23 cellular contexts compared by ENCODE assay signal in genomic region chr10:95281206-95281605, GRCh38. TPM values are rescaled to one million over a fixed set of nuclear protein-coding genes. Genes with fewer than 3 reads are reported as not detected.
A peak's percentile ranks its signal among the peaks of the same experiment; 100 is the strongest.
DNase-seq lines count a peak whose midpoint lies in the region; ATAC-seq, FAIRE-seq and TF ChIP-seq lines count a peak whose summit lies in the region.
"Had no signal": no experiment of that assay in that cellular context is flagged by ENCODE, and none has a peak within 500 bp of the region (broad histone marks: within the 10 kb centered on the region; RNA-seq: fewer than 3 reads in every experiment).

No MANE protein-coding gene starts in this region.

- FAIRE-seq in A549 (lab: Jason Lieb, UNC): no peak
- FAIRE-seq: A204.1 had no signal

- POLR2A ChIA-PET in A549 (lab: Yijun Ruan, JAX): no interaction called here
- POLR2A ChIA-PET in RWPE1 (lab: Yijun Ruan, JAX; ENCODE audit: low non-redundant PET): interaction anchor here (0.6 kb wide), 1 partner anchor 1481 kb away, joined by 3 read pairs; no protein-coding TSS in a partner anchor

- H3K9me2 ChIP-seq in hepatocyte (replicated peaks; ENCODE audit: insufficient read depth): no peaks in the 10 kb centered on the region

- H2AFZ ChIP-seq in hepatocyte (no peak overlapping the region), osteoblast (ENCODE audit: low read length) (no peak overlapping the region)
- H2AFZ ChIP-seq: GM23248 had no signal

- H3K4me3 Mint-ChIP-seq in activated naive CD8-positive, alpha-beta T cell treated with anti-CD3 and anti-CD28 coated beads for 36 hours: no peak overlapping the region

- H3K36me3 ChIP-seq in hepatocyte (replicated peaks; ENCODE audit: insufficient read depth, low read depth): no peaks in the 10 kb centered on the region
- H3K36me3 ChIP-seq in osteoblast (ENCODE audit: insufficient read depth, low read length): no peaks in the 10 kb centered on the region
- H3K36me3 ChIP-seq: BE2C, brain microvascular endothelial cell had no signal

- peaks cover 94% of the 10 kb centered on the region for H3K79me2 ChIP-seq in hepatocyte
- peaks cover 43% of the 10 kb centered on the region for H3K79me2 ChIP-seq in osteoblast (ENCODE audit: insufficient read depth, low read length)

- H3K4me2 ChIP-seq in A549 (peak overlapping the region; percentile 74), hepatocyte (peak overlapping the region; percentile 31), osteoblast (ENCODE audit: insufficient read depth, low read length) (no peak overlapping the region)

- 87% methylated on average over 2 of the region's 2 CpGs for WGBS in A549 (ENCODE audit: missing lambda C conversion rate)
- 87% methylated on average over 2 of the region's 2 CpGs for WGBS in hepatocyte (ENCODE audit: low lambda C conversion rate, missing lambda C conversion rate)

- H3K9me3 ChIP-seq in A549: no peaks in the 10 kb centered on the region
- H3K9me3 ChIP-seq in hepatocyte (ENCODE audit: low read depth): no peaks in the 10 kb centered on the region
- no peaks in the 10 kb centered on the region for H3K9me3 ChIP-seq in osteoblast (ENCODE audit: low read depth, low read length)
- H3K9me3 ChIP-seq: BE2C, upper lobe of left lung had no signal

- no peaks in the 10 kb centered on the region for H3K27me3 ChIP-seq in hepatocyte
- no peaks in the 10 kb centered on the region for H3K27me3 ChIP-seq in osteoblast (ENCODE audit: insufficient read depth, low read length)
- H3K27me3 ChIP-seq: BE2C, brain microvascular endothelial cell, upper lobe of left lung had no signal

- DNase-seq in A549 (ENCODE audit: low read depth in 1 of 2, low spot score in 1 of 2): no peak
- DNase-seq in RWPE1 (ENCODE audit: low spot score): no peak
- no peak for DNase-seq in hepatocyte (ENCODE audit: low spot score)
- no peak for DNase-seq in osteoblast (ENCODE audit: insufficient read length, low spot score, missing footprints)
- DNase-seq in G401 (ENCODE audit: low spot score): no peak
- no peak for DNase-seq in HT-29 (ENCODE audit: low spot score)
- DNase-seq in DMS79 (lab: John Stamatoyannopoulos, UW): no peak
- DNase-seq in activated naive CD8-positive, alpha-beta T cell treated with anti-CD3 and anti-CD28 coated beads for 36 hours: no peak
- DNase-seq: activated CD4-positive, alpha-beta T cell treated with anti-CD3 and anti-CD28 coated beads, Interleukin-2, amount 50 U/mL, for 48 hours; activated effector memory CD4-positive, alpha-beta T cell treated with Interleukin-2 at 50 U/mL for 16 hours; BE2C; brain microvascular endothelial cell; GM23248; KG1; MV-4-11; NCI-H1694 treated with DMSO at 0.1 percent for 48 hours; NCI-H526 treated with DMSO at 0.1 percent for 48 hours; RPMI8226; stimulated activated CD4-positive, alpha-beta T cell treated with anti-CD3 and anti-CD28 coated beads, Interleukin-2, amount 100 ng/mL, for 48 hours; stimulated activated naive CD4-positive, alpha-beta T cell; upper lobe of left lung had no signal

- in situ Hi-C loops in G401 (cut with HindIII; ENCODE audit: low sequenced_read_pairs): no loop called here

- TF ChIP-seq RAD21 in A549 (conservative IDR thresholded peaks at IDR 0.05 in 1 of 2, IDR thresholded peaks at IDR 0.05 in 1 of 2): no peak

- TF ChIP-seq POLR2A in A549 (IDR thresholded peaks at IDR 0.05; ENCODE audit: low read length): no peak

- H3K27ac Mint-ChIP-seq in activated naive CD8-positive, alpha-beta T cell treated with anti-CD3 and anti-CD28 coated beads for 36 hours: no peak overlapping the region

- TF ChIP-seq CTCF in A549 (IDR thresholded peaks at IDR 0.05): no peak
- no peak for TF ChIP-seq CTCF in RWPE1 (conservative IDR thresholded peaks at IDR 0.05; ENCODE audit: low read depth)
- TF ChIP-seq CTCF in hepatocyte (IDR thresholded peaks at IDR 0.05; ENCODE audit: poor library complexity): no peak
- TF ChIP-seq CTCF in osteoblast (IDR thresholded peaks at IDR 0.05; ENCODE audit: extremely low read depth, low read depth, low read length): no peak

- TF ChIP-seq EP300 in A549 (IDR thresholded peaks at IDR 0.05): no peak

- no peaks in the 10 kb centered on the region for H3K9me3 Mint-ChIP-seq in activated naive CD8-positive, alpha-beta T cell treated with anti-CD3 and anti-CD28 coated beads for 36 hours

- no peaks in the 10 kb centered on the region for H3K4me1 Mint-ChIP-seq in activated naive CD8-positive, alpha-beta T cell treated with anti-CD3 and anti-CD28 coated beads for 36 hours

- peak overlapping the region; percentile 78 to 83 for H3K27ac ChIP-seq in A549
- H3K27ac ChIP-seq in RWPE1: peak overlapping the region; percentile 13; the same call in 1 of the 2 replicates
- H3K27ac ChIP-seq in hepatocyte: peak overlapping the region; percentile 81
- H3K27ac ChIP-seq in osteoblast (ENCODE audit: low read depth, low read length): peak overlapping the region; percentile 9
- H3K27ac ChIP-seq: brain microvascular endothelial cell, GM23248 had no signal

- CTCF ChIA-PET in A549 (lab: Yijun Ruan, JAX) (interaction anchor here (0.9 to 6.3 kb wide), 7 partner anchors 8 to 78 kb away, joined by 3 to 33 read pairs (median 4); no protein-coding TSS in a partner anchor), RWPE1 (lab: Yijun Ruan, JAX) (interaction anchor here (0.8 kb wide), 1 partner anchor 63 kb away, joined by 3 read pairs; no protein-coding TSS in a partner anchor)

- no peaks in the 10 kb centered on the region for H4K20me1 ChIP-seq in hepatocyte (ENCODE audit: insufficient read depth, poor library complexity, severe bottlenecking)
- no peaks in the 10 kb centered on the region for H4K20me1 ChIP-seq in osteoblast (ENCODE audit: insufficient read depth, low read length)

- H3K27me3 Mint-ChIP-seq in activated naive CD8-positive, alpha-beta T cell treated with anti-CD3 and anti-CD28 coated beads for 36 hours: peaks cover 4% of the 10 kb centered on the region

- H3K4me1 ChIP-seq in A549 (peaks cover 84% of the 10 kb centered on the region), hepatocyte (ENCODE audit: insufficient read depth) (peaks cover 40% of the 10 kb centered on the region), osteoblast (ENCODE audit: insufficient read depth, low read length) (peaks cover 54% of the 10 kb centered on the region)
- H3K4me1 ChIP-seq: BE2C had no signal

- no peaks in the 10 kb centered on the region for H3K36me3 Mint-ChIP-seq in activated naive CD8-positive, alpha-beta T cell treated with anti-CD3 and anti-CD28 coated beads for 36 hours

- peak overlapping the region; percentile 1; the same call in 1 of the 3 replicates for H3K4me3 ChIP-seq in A549
- no peak overlapping the region for H3K4me3 ChIP-seq in hepatocyte
- no peak overlapping the region for H3K4me3 ChIP-seq in osteoblast (ENCODE audit: insufficient read depth, low read length)
- H3K4me3 ChIP-seq: GM23248, upper lobe of left lung had no signal

- no peak for ATAC-seq in A549
- ATAC-seq: SK-N-SH treated with all-trans-retinoic acid at 6 μM for 48 hours had no signal

TF ChIP-seq in A549, 52 proteins besides CTCF, POLR2A, EP300 and RAD21:
- TF ChIP-seq TP53 (CRISPR knock-in tag; IDR thresholded peaks at IDR 0.05) (no peak), RNF2 (IDR thresholded peaks at IDR 0.05; ENCODE audit: borderline replicate concordance, low read depth) (no peak)

RNA-seq across cellular contexts. Expression of gene PDLIM1, which starts 9.6 kb away (rescaled TPM):
- polyA plus RNA-seq in A549 (2011; rRNA removed) (92.5 and 132 TPM in 2 replicates), A549 (2017; fragmentation: RNase III; extraction: RNeasy Plus Mini Kit Qiagen cat#74134 plus additional on column Dnase treatment) (123 to 147 TPM (median 128 TPM) in 3 replicates), hepatocyte (176 TPM in 2 replicates)
- 101 and 102 TPM in 2 replicates for polyA plus RNA-seq in A549 (2012; cell fraction: cytosol; rRNA removed)
- 58.7 and 96.7 TPM in 2 replicates for polyA plus RNA-seq in A549 (2012; cell fraction: nucleus; rRNA removed)
- polyA minus RNA-seq in A549 (2011; rRNA and poly(A)+ RNA removed): 119 and 120 TPM in 2 replicates
- total RNA-seq in hepatocyte (58.2 and 61.0 TPM in 2 replicates), osteoblast (25.0 and 26.1 TPM in 2 replicates)
- total RNA-seq in G401 (2014; rRNA removed; shearing (Covaris generic)): not detected in 2 replicates
- 20.0 and 25.3 TPM in 2 replicates for total RNA-seq in HT-29 (2014; rRNA removed; shearing (Covaris generic))
- total RNA-seq in activated naive CD8-positive, alpha-beta T cell treated with anti-CD3 and anti-CD28 coated beads for 36 hours: 1 to 10 TPM in 1 of 2 experiments, under 1 TPM in 1; 0.70 to 1.6 TPM

Comparison
In these comparisons a context has a peak if more than half of its experiments do, and no peak if none do; other contexts are left out.
1. H3K27ac ChIP-seq: peak in every context shown above with its lines; median percentile 81 in hepatocyte; 80 in A549; 13 in RWPE1; 9 in osteoblast.